In genomic region chr22:20857838-20858614, GRCh38 we compare ENCODE assay signal across 8 cellular contexts. TPM values are rescaled to one million over a fixed set of nuclear protein-coding genes. Genes with fewer than 3 reads are reported as not detected.
DNase-seq lines count a peak whose midpoint lies in the region; ATAC-seq and TF ChIP-seq lines count a peak whose summit lies in the region.

No MANE protein-coding gene starts in this region.

- peaks cover 53% of the 10 kb centered on the region for H3K79me2 ChIP-seq in OCI-LY1 (ENCODE audit: insufficient read depth, low read length)

- H3K4me1 ChIP-seq in OCI-LY1 (ENCODE audit: insufficient read depth, low read length, severe bottlenecking): peaks cover 32% of the 10 kb centered on the region
- peaks cover 0 to 13% of the 10 kb centered on the region in 2 donors for H3K4me1 ChIP-seq in esophagus (ENCODE audit: control insufficient read depth in 2 of 2, insufficient read depth in 2 of 2, low read length in 1 of 2)
- peaks cover 23% of the 10 kb centered on the region for H3K4me1 ChIP-seq in mucosa of stomach (ENCODE audit: control insufficient read depth, insufficient read depth, low read length)

- ATAC-seq in GM21367 (IDR thresholded peaks at IDR 0.05; ENCODE audit: unreplicated experiment): peak; percentile 30

- H3K27me3 ChIP-seq in OCI-LY1 (ENCODE audit: insufficient read depth, low read length): no peaks in the 10 kb centered on the region
- no peaks in the 10 kb centered on the region for H3K27me3 ChIP-seq in esophagus (ENCODE audit: control insufficient read depth in 1 of 2, insufficient read depth in 2 of 2, low read length in 2 of 2)
- H3K27me3 ChIP-seq in mucosa of stomach (ENCODE audit: control insufficient read depth, insufficient read depth, low read length): no peaks in the 10 kb centered on the region

- H4K20me1 ChIP-seq in OCI-LY1 (ENCODE audit: insufficient read depth, low read length): no peaks in the 10 kb centered on the region

- H3K4me3 ChIP-seq in OCI-LY1 (ENCODE audit: low read depth, low read length, poor library complexity, severe bottlenecking): peak overlapping the region; percentile 93
- peak overlapping the region; percentile 68 to 90 for H3K4me3 ChIP-seq in esophagus (ENCODE audit: low read depth in 1 of 2, low read length in 2 of 2)
- peak overlapping the region; percentile 40 for H3K4me3 ChIP-seq in mucosa of stomach (ENCODE audit: low read length)

- DNase-seq in COLO668 (lab: John Stamatoyannopoulos, UW; ENCODE audit: unreplicated experiment) (peak; percentile 87), HT1080 (ENCODE audit: low read depth) (peak; percentile 80)
- DNase-seq in activated T-cell treated with anti-CD3 and anti-CD28 coated beads, Interleukin-2, amount 50 U/mL, for 1 hour: peak; percentile 86
- peak; percentile 78 for DNase-seq in stimulated activated CD8-positive, alpha-beta memory T cell treated with anti-CD3 and anti-CD28 coated beads, Interleukin-4, amount 100 ng/mL, for 24 hours (ENCODE audit: low read depth)

- H3K9me3 ChIP-seq in OCI-LY1 (ENCODE audit: low read length) (no peaks in the 10 kb centered on the region), esophagus (ENCODE audit: control insufficient read depth in 2 of 2, insufficient read depth in 1 of 2, low read depth in 1 of 2, low read length in 1 of 2) (no peaks in the 10 kb centered on the region), mucosa of stomach (ENCODE audit: control insufficient read depth, low read length) (no peaks in the 10 kb centered on the region)

- WGBS in esophagus, 2 donors: 1% methylated on average over 34 to 38 of the region's 38 CpGs

- H3K9ac ChIP-seq in OCI-LY1 (ENCODE audit: low read length) (peak overlapping the region; percentile 86), mucosa of stomach (ENCODE audit: low read length) (peak overlapping the region; percentile 78)

- H2AFZ ChIP-seq in OCI-LY1 (ENCODE audit: low read length): no peak overlapping the region

- H3K27ac ChIP-seq in OCI-LY1 (ENCODE audit: low read depth, low read length, poor library complexity, severe bottlenecking) (peak overlapping the region; percentile 9), esophagus (ENCODE audit: low read depth in 2 of 2, low read length in 1 of 2) (peak overlapping the region; percentile 88 to 89)

- H3K36me3 ChIP-seq in OCI-LY1 (ENCODE audit: insufficient read depth, low read length) (peaks cover 9% of the 10 kb centered on the region; the same call in 1 of the 2 replicates), esophagus (ENCODE audit: control insufficient read depth in 2 of 2, insufficient read depth in 2 of 2, low read length in 1 of 2) (no peaks in the 10 kb centered on the region), mucosa of stomach (ENCODE audit: control insufficient read depth, insufficient read depth, low read length) (no peaks in the 10 kb centered on the region)

- H3K4me2 ChIP-seq in OCI-LY1 (ENCODE audit: low read length): peak overlapping the region; percentile 98

- no peak for TF ChIP-seq CTCF in OCI-LY1 (IDR thresholded peaks at IDR 0.05; ENCODE audit: low read length)

- H3F3A ChIP-seq in OCI-LY1 (ENCODE audit: insufficient read depth, low read length): no peaks in the 10 kb centered on the region

- no peaks in the 10 kb centered on the region for H3K9me2 ChIP-seq in OCI-LY1 (ENCODE audit: low read depth, low read length)

RNA-seq across cellular contexts. Expression of gene PI4KA, which starts 0.6 kb away (rescaled TPM):
- 32.9 and 35.9 TPM in 2 replicates for total RNA-seq in HT1080 (2014; rRNA removed; shearing (Covaris generic))
- polyA plus RNA-seq in HT1080 (2015; cell fraction: cytosol; rRNA removed): 22.3 and 22.8 TPM in 2 replicates
- polyA plus RNA-seq in HT1080 (2015; cell fraction: nucleus; rRNA removed): 76.2 and 80.1 TPM in 2 replicates
- 10 to 100 TPM; 21.4 to 22.8 TPM for polyA plus RNA-seq in esophagus

RNA-seq across cellular contexts. Expression of gene SNAP29, which starts 0.8 kb away (rescaled TPM):
- total RNA-seq in HT1080 (2014; rRNA removed; shearing (Covaris generic)): 11.2 and 12.0 TPM in 2 replicates
- 16.5 and 17.4 TPM in 2 replicates for polyA plus RNA-seq in HT1080 (2015; cell fraction: cytosol; rRNA removed)
- polyA plus RNA-seq in HT1080 (2015; cell fraction: nucleus; rRNA removed): 7.0 and 7.4 TPM in 2 replicates
- polyA plus RNA-seq in esophagus: 10 to 100 TPM; 13.1 to 22.0 TPM

RNA-seq across cellular contexts. Expression of gene CRKL, which starts 59.2 kb away (rescaled TPM):
- total RNA-seq in HT1080 (2014; rRNA removed; shearing (Covaris generic)): 37.4 and 48.8 TPM in 2 replicates
- polyA plus RNA-seq in HT1080 (2015; cell fraction: cytosol; rRNA removed): 38.0 and 44.6 TPM in 2 replicates
- polyA plus RNA-seq in HT1080 (2015; cell fraction: nucleus; rRNA removed): 44.4 and 45.3 TPM in 2 replicates
- 10 to 100 TPM; 17.6 to 18.7 TPM for polyA plus RNA-seq in esophagus

Comparison
In these comparisons a context has a peak if more than half of its experiments do, and no peak if none do; other contexts are left out.
1. Peak in every context shown above with its lines: DNase-seq, ATAC-seq, H3K4me3 ChIP-seq and H3K27ac ChIP-seq.
2. H3K4me3 ChIP-seq: peak in every context shown above with its lines; median percentile 93 in OCI-LY1; 79 in esophagus; 40 in mucosa of stomach.